In the genomic region with DNA sequence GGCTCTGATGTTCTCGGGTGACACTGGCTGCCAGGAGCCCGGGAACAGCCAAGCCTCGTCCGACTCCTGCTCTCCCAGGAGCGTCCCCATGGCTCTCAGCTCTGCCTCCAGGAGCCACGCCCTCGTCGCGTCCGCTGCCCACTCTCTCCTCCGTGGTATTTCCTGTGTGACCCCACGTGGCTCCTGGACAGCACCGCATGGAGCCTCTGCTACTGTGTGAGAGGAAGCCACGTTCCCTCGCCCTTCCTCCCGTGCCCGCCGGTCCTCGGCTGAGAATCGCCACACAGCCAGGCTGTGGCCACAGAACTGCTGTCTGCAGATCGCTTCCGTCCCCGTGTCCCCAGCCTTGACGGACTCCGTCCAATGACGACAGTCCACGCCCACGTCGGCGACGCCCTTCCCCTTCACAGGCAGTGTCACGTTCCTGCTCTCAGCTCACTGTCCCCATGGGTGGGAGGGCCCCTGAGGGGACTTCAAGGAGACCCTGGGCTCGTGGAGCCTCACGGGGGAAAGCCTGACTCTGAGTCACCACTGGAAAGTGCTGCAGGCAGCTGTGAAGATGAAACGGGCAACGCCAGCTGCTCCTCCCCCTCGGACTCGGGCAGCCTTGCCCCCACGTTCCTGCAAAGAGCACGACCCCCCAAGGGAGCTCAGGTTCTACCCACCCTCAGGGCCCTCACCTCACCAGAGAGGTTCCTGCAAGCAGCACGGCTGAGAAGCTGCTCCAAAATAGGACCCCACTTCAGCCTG, we compare ENCODE assay signal across 9 cellular contexts.
DNase-seq lines count a peak whose midpoint lies in the region; ATAC-seq and TF ChIP-seq lines count a peak whose summit lies in the region.
"Had no signal": no experiment of that assay in that cellular context is flagged by ENCODE, and none has a peak within 500 bp of the region (broad histone marks: within the 10 kb centered on the region; RNA-seq: fewer than 3 reads in every experiment).

No MANE protein-coding gene starts in this region.

- no peaks in the 10 kb centered on the region for H3K9me3 ChIP-seq in adrenal gland (replicated peaks in 1 of 3)
- H3K9me3 ChIP-seq in uterus: no peaks in the 10 kb centered on the region
- H3K9me3 ChIP-seq in gastroesophageal sphincter: no peaks in the 10 kb centered on the region
- no peaks in the 10 kb centered on the region for H3K9me3 ChIP-seq in esophagus squamous epithelium

- TF ChIP-seq POLR2A in NB4 (IDR thresholded peaks at IDR 0.05; ENCODE audit: extremely low read depth, insufficient read length) (peak; percentile 71), adrenal gland (IDR thresholded peaks at IDR 0.05) (no peak), uterus (IDR thresholded peaks at IDR 0.05) (no peak), gastroesophageal sphincter (IDR thresholded peaks at IDR 0.05) (no peak), esophagus squamous epithelium (IDR thresholded peaks at IDR 0.05) (no peak)

- H3K27me3 ChIP-seq in adrenal gland (peaks cover 7% of the 10 kb centered on the region), uterus (no peaks in the 10 kb centered on the region), gastroesophageal sphincter (peaks cover 96% of the 10 kb centered on the region), esophagus squamous epithelium (peaks cover 0 to 80% (median 0%) of the 10 kb centered on the region in 4 donors)

- H3K4me1 ChIP-seq in adrenal gland (replicated peaks in 1 of 2) (no peaks in the 10 kb centered on the region), uterus (no peaks in the 10 kb centered on the region), gastroesophageal sphincter (no peaks in the 10 kb centered on the region), esophagus squamous epithelium (no peaks in the 10 kb centered on the region)

- H3K4me3 ChIP-seq in NB4 (ENCODE audit: low read depth, low read length) (peak overlapping the region; percentile 59), adrenal gland (no peak overlapping the region), uterus (no peak overlapping the region), gastroesophageal sphincter (no peak overlapping the region), esophagus squamous epithelium (no peak overlapping the region)

- intact Hi-C loops in adrenal gland (cut with DNase I): no loop called here
- intact Hi-C loops in posterior vena cava (cut with DNase I): no loop called here
- intact Hi-C loops in uterus (cut with DNase I; ENCODE audit: low total_unique reads): no loop called here
- intact Hi-C loops in esophagus squamous epithelium (cut with DNase I): no loop called here

- no peak for ATAC-seq in gastroesophageal sphincter

- DNase-seq in G401 (ENCODE audit: low spot score) (peak; percentile 68), NB4 (ENCODE audit: low read depth) (peak; percentile 86), adrenal gland (peak in 4 of 7 donors; percentile 9 to 50 (median 30)), posterior vena cava (ENCODE audit: low spot score) (peak; percentile 71), uterus (no peak), esophagus squamous epithelium (lab: John Stamatoyannopoulos, UW) (no peak)
- DNase-seq: DMS79 treated with DMSO at 0.1 percent for 48 hours; effector CD4-positive, alpha-beta T cell had no signal

- H3K27ac ChIP-seq in adrenal gland (peak overlapping the region in 1 of 5 donors; percentile 40), uterus (no peak overlapping the region), gastroesophageal sphincter (no peak overlapping the region), esophagus squamous epithelium (no peak overlapping the region)

- in situ Hi-C loops in G401 (cut with HindIII; ENCODE audit: low sequenced_read_pairs): no loop called here

- H3K36me3 ChIP-seq in adrenal gland (replicated peaks in 1 of 2) (no peaks in the 10 kb centered on the region), uterus (no peaks in the 10 kb centered on the region), gastroesophageal sphincter (no peaks in the 10 kb centered on the region), esophagus squamous epithelium (no peaks in the 10 kb centered on the region)

- 49 to 56% (median 52%) methylated on average over 30 to 41 of the region's 41 CpGs for WGBS in adrenal gland, 4 donors
- WGBS in gastroesophageal sphincter (ENCODE audit: low coverage in 1 of 2), 2 donors: 60 to 69% methylated on average over 1 to 20 of the region's 41 CpGs
- 65 to 72% methylated on average over 9 to 31 of the region's 41 CpGs for WGBS in esophagus squamous epithelium, 2 donors

- no peak for TF ChIP-seq EP300 in gastroesophageal sphincter (IDR thresholded peaks at IDR 0.05)

- TF ChIP-seq CTCF in NB4 (IDR thresholded peaks at IDR 0.05; ENCODE audit: low read depth, low read length) (no peak), adrenal gland (IDR thresholded peaks at IDR 0.05) (no peak), uterus (IDR thresholded peaks at IDR 0.05) (no peak), gastroesophageal sphincter (IDR thresholded peaks at IDR 0.05) (no peak), esophagus squamous epithelium (IDR thresholded peaks at IDR 0.05) (no peak)

Comparison
In these comparisons a context has a peak if more than half of its experiments do, and no peak if none do; other contexts are left out.
1. DNase-seq: peak in G401 (single experiment), NB4 (single experiment), adrenal gland (4 of 7) and posterior vena cava (single experiment); none in uterus (0 of 2) and esophagus squamous epithelium (single experiment).